20 cellular contexts compared by ENCODE assay signal in the genomic region with DNA sequence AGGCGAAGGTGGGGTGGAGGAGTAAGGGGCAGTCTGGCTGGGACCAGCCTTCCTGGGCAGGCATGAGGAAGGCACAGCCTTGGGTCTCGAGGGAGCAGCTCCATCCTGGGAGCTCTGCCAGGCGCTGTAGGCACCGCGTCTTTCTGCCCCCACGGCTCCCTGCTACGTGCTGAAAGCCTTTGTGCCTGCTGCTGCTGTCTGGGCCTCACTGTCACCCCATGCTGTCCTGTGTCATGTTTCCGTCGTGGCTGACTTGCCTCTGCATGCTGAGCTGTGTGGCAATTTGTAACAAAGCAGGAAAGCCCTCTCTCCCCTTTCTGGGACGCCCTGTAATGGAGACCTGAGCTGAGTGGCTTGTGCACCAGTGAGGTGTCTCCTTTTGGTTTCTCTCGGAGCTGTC.
A peak's percentile ranks its signal among the peaks of the same experiment; 100 is the strongest.
DNase-seq lines count a peak whose midpoint lies in the region; ATAC-seq and TF ChIP-seq lines count a peak whose summit lies in the region.
"Had no signal": no experiment of that assay in that cellular context is flagged by ENCODE, and none has a peak within 500 bp of the region (broad histone marks: within the 10 kb centered on the region; RNA-seq: fewer than 3 reads in every experiment).

No MANE protein-coding gene starts in this region.

- no peaks in the 10 kb centered on the region for H3K9me3 ChIP-seq in parathyroid adenoma (ENCODE audit: control insufficient read depth, low read length)
- H3K9me3 ChIP-seq: sigmoid colon had no signal

- H3K27ac Mint-ChIP-seq in stimulated activated naive CD8-positive, alpha-beta T cell treated with anti-CD3 and anti-CD28 coated beads, Interleukin-15, amount 100 ng/mL, for 72 hours, result no peak overlapping the region
- H3K27ac Mint-ChIP-seq: activated naive CD4-positive, alpha-beta T cell treated with anti-CD3 and anti-CD28 coated beads, Interleukin-2, amount 10 ng/mL, durations not matched to agents 7 days and 5 days had no signal

- no peaks in the 10 kb centered on the region for H3K4me1 Mint-ChIP-seq in stimulated activated naive CD8-positive, alpha-beta T cell treated with anti-CD3 and anti-CD28 coated beads, Interleukin-15, amount 100 ng/mL, for 72 hours
- H3K4me1 Mint-ChIP-seq: activated naive CD4-positive, alpha-beta T cell treated with anti-CD3 and anti-CD28 coated beads, Interleukin-2, amount 10 ng/mL, durations not matched to agents 7 days and 5 days had no signal

- peak overlapping the region; percentile 22 for H2AFZ ChIP-seq in parathyroid adenoma

- H3K27me3 Mint-ChIP-seq in stimulated activated naive CD8-positive, alpha-beta T cell treated with anti-CD3 and anti-CD28 coated beads, Interleukin-15, amount 100 ng/mL, for 72 hours, result peaks cover 2% of the 10 kb centered on the region

- H3K4me1 ChIP-seq in parathyroid adenoma, result no peaks in the 10 kb centered on the region

- no peak for TF ChIP-seq CTCF in parathyroid adenoma (IDR thresholded peaks at IDR 0.05)

- H3K27ac ChIP-seq in parathyroid adenoma, result no peak overlapping the region
- H3K27ac ChIP-seq: C4-2B, sigmoid colon had no signal

- no peaks in the 10 kb centered on the region for H3K9me3 Mint-ChIP-seq in stimulated activated naive CD8-positive, alpha-beta T cell treated with anti-CD3 and anti-CD28 coated beads, Interleukin-15, amount 100 ng/mL, for 72 hours
- H3K9me3 Mint-ChIP-seq: activated naive CD4-positive, alpha-beta T cell treated with anti-CD3 and anti-CD28 coated beads, Interleukin-2, amount 10 ng/mL, durations not matched to agents 7 days and 5 days had no signal

- no peak overlapping the region for H3K4me3 ChIP-seq in parathyroid adenoma (ENCODE audit: low read depth, low read length)
- H3K4me3 ChIP-seq: K562, sigmoid colon had no signal

- H3K36me3 ChIP-seq in parathyroid adenoma (ENCODE audit: control insufficient read depth, insufficient read depth, low read length), result no peaks in the 10 kb centered on the region
- H3K36me3 ChIP-seq: sigmoid colon had no signal

- H3K4me2 ChIP-seq in parathyroid adenoma (ENCODE audit: low read length), result no peak overlapping the region

- peak; percentile 53 for DNase-seq in NCI-H146 (lab: John Stamatoyannopoulos, UW)
- DNase-seq in NCI-H146 treated with DMSO at 0.1 percent for 48 hours (lab: John Stamatoyannopoulos, UW; ENCODE audit: unreplicated experiment), result no peak
- peak; percentile 50 for DNase-seq in NCI-H1436 (lab: John Stamatoyannopoulos, UW)
- peak; percentile 14 for DNase-seq in RPMI8226
- no peak for DNase-seq in stimulated activated naive CD8-positive, alpha-beta T cell treated with anti-CD3 and anti-CD28 coated beads, Interleukin-15, amount 100 ng/mL, for 72 hours
- DNase-seq: 8988T; activated CD4-positive, alpha-beta T cell treated with anti-CD3 and anti-CD28 coated beads, Interleukin-2, amount 50 U/mL, for 1 hour; activated naive CD4-positive, alpha-beta T cell treated with anti-CD3 and anti-CD28 coated beads, Interleukin-2, amount 10 ng/mL, durations not matched to agents 7 days and 5 days; foreskin fibroblast; left colon; NCI-H774; occipital lobe; sigmoid colon; stimulated activated CD4-positive, alpha-beta T cell treated with anti-CD3 and anti-CD28 coated beads, Interleukin-1b, Interleukin-23, amount 100 ng/mL, for 48 hours had no signal

- H3K27me3 ChIP-seq in parathyroid adenoma (ENCODE audit: control insufficient read depth, insufficient read depth, low read length), result no peaks in the 10 kb centered on the region

- no peaks in the 10 kb centered on the region for H3K79me2 ChIP-seq in parathyroid adenoma

- H3K4me3 Mint-ChIP-seq in stimulated activated naive CD8-positive, alpha-beta T cell treated with anti-CD3 and anti-CD28 coated beads, Interleukin-15, amount 100 ng/mL, for 72 hours, result no peak overlapping the region
- H3K4me3 Mint-ChIP-seq: activated naive CD4-positive, alpha-beta T cell treated with anti-CD3 and anti-CD28 coated beads, Interleukin-2, amount 10 ng/mL, durations not matched to agents 7 days and 5 days had no signal

- ATAC-seq in GM19397 (IDR thresholded peaks at IDR 0.05; ENCODE audit: unreplicated experiment) (no peak), HG03342 (IDR thresholded peaks at IDR 0.05; ENCODE audit: unreplicated experiment) (no peak)
- ATAC-seq in stimulated activated naive CD8-positive, alpha-beta T cell treated with anti-CD3 and anti-CD28 coated beads, Interleukin-15, amount 100 ng/mL, for 72 hours, result no peak
- ATAC-seq: K562, left colon, Panc1 had no signal

- H3K9ac ChIP-seq in parathyroid adenoma, result no peak overlapping the region

Comparison
In these comparisons a context has a peak if more than half of its experiments do, and no peak if none do; other contexts are left out.
1. DNase-seq: peak in NCI-H146 (single experiment), NCI-H1436 (single experiment) and RPMI8226 (single experiment); none in NCI-H146 treated with DMSO at 0.1 percent for 48 hours (single experiment) and stimulated activated naive CD8-positive, alpha-beta T cell treated with anti-CD3 and anti-CD28 coated beads, Interleukin-15, amount 100 ng/mL, for 72 hours (0 of 2).